Comparison of ENCODE assay signal across 1 cellular context in the genomic region with DNA sequence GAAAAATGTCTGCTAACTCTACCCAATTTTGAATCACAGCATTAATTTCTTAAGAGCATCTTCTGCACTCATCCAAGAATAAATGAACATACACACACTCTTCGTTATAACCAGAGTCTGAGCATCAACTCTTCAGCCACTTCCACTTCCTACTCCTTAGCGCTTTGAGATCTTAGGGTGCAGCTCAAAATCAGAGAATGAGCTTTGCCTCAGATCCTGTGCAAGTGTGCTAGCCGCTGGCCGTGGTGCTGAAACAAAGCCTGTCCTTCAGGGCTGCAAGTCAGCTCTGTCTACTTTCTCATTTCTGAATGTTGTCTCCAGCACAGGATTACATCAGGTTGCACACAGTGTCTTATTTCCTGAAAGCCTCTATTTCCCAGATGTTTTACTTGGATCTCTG.
TF ChIP-seq lines count a peak whose summit lies in the region.

No MANE protein-coding gene starts in this region.

TF ChIP-seq in IMR-90, 13 proteins besides CTCF, POLR2A, EP300 and RAD21 (continued from another document):
- TF ChIP-seq USF2 (IDR thresholded peaks at IDR 0.05; ENCODE audit: low read depth, low read length) (no peak), RFX5 (IDR thresholded peaks at IDR 0.05; ENCODE audit: low read depth, low read length) (no peak), FOS (IDR thresholded peaks at IDR 0.05; ENCODE audit: low read depth, low read length) (no peak)
TF ChIP-seq in IMR-90: peak in this region for 0.
